Comparison of ENCODE assay signal across 13 cellular contexts in genomic region chr14:56342419-56342901, GRCh38.
A peak's percentile ranks its signal among the peaks of the same experiment; 100 is the strongest.
DNase-seq lines count a peak whose midpoint lies in the region; ATAC-seq, FAIRE-seq and TF ChIP-seq lines count a peak whose summit lies in the region.
"Had no signal": no experiment of that assay in that cellular context is flagged by ENCODE, and none has a peak within 500 bp of the region (broad histone marks: within the 10 kb centered on the region; RNA-seq: fewer than 3 reads in every experiment).

No MANE protein-coding gene starts in this region.

- H3K4me3 Mint-ChIP-seq in MCF 10A (ENCODE audit: unreplicated experiment): no peak overlapping the region
- H3K4me3 Mint-ChIP-seq: activated naive CD8-positive, alpha-beta T cell; stimulated activated naive CD8-positive, alpha-beta T cell treated with anti-CD3 and anti-CD28 coated beads, Interleukin-15, Interleukin-2, amounts not matched to agents 100 ng/mL and 50 ng/mL, for 24 hours had no signal

- CTCF ChIA-PET in MCF 10A (lab: Yijun Ruan, JAX): interaction anchor here (0.7 to 0.8 kb wide), 2 partner anchors 386 to 500 kb away, joined by 3 to 6 read pairs; no protein-coding TSS in a partner anchor

- H3K27me3 ChIP-seq in heart right ventricle (no peaks in the 10 kb centered on the region), upper lobe of left lung (no peaks in the 10 kb centered on the region)

- H3K4me1 Mint-ChIP-seq in MCF 10A (ENCODE audit: insufficient read depth, unreplicated experiment): peaks cover 9% of the 10 kb centered on the region

- no peak for TF ChIP-seq POLR2A in upper lobe of left lung (IDR thresholded peaks at IDR 0.05)

- H3K36me3 Mint-ChIP-seq in MCF 10A (ENCODE audit: insufficient read depth, unreplicated experiment): no peaks in the 10 kb centered on the region
- H3K36me3 Mint-ChIP-seq: activated naive CD8-positive, alpha-beta T cell had no signal

- POLR2A ChIA-PET in MCF 10A (lab: Yijun Ruan, JAX): interaction anchor here (0.6 kb wide), 1 partner anchor 985 kb away, joined by 3 read pairs; no protein-coding TSS in a partner anchor

- no peak for FAIRE-seq in RCC 7860 (lab: Jason Lieb, UNC)
- FAIRE-seq: H54 had no signal

- TF ChIP-seq EP300 in upper lobe of left lung (IDR thresholded peaks at IDR 0.05): no peak

- H3K36me3 ChIP-seq in heart right ventricle (no peaks in the 10 kb centered on the region), upper lobe of left lung (no peaks in the 10 kb centered on the region)

- no TSS peak for BruUV-seq in MCF 10A (replicated peaks; lab: Mats Ljungman, UMichigan)

- intact Hi-C loops in heart right ventricle (cut with DNase I): loop anchor here in 8 of 10 donors (5.0 to 10.0 kb wide), 9 partner anchors 132 to 638 kb away; partner anchors contain the start of gene PELI2 (in 3 of the 8)
- intact Hi-C loops in MCF 10A (cut with micrococcal nuclease): loop anchor here (5.0 to 10.0 kb wide), 2 partner anchors 98 to 895 kb away; no protein-coding TSS in a partner anchor

- H3K4me3 ChIP-seq in heart right ventricle: no peak overlapping the region
- no peak overlapping the region for H3K4me3 ChIP-seq in upper lobe of left lung

- H3K27ac ChIP-seq in heart right ventricle (peak overlapping the region in 5 of 10 donors; percentile 3 to 56 (median 45)), upper lobe of left lung (peak overlapping the region in 3 of 4 donors; percentile 50 to 61 (median 58))

- no peak overlapping the region for H3K27ac Mint-ChIP-seq in MCF 10A (ENCODE audit: low read depth, unreplicated experiment)
- H3K27ac Mint-ChIP-seq: activated naive CD8-positive, alpha-beta T cell; stimulated activated naive CD8-positive, alpha-beta T cell treated with anti-CD3 and anti-CD28 coated beads, Interleukin-15, Interleukin-2, amounts not matched to agents 100 ng/mL and 50 ng/mL, for 24 hours had no signal

- H3K9me3 Mint-ChIP-seq in MCF 10A (ENCODE audit: unreplicated experiment): no peaks in the 10 kb centered on the region
- H3K9me3 Mint-ChIP-seq: stimulated activated naive CD8-positive, alpha-beta T cell treated with anti-CD3 and anti-CD28 coated beads, Interleukin-15, Interleukin-2, amounts not matched to agents 100 ng/mL and 50 ng/mL, for 24 hours had no signal

- H3K27me3 Mint-ChIP-seq in MCF 10A (ENCODE audit: insufficient read depth, unreplicated experiment): no peaks in the 10 kb centered on the region
- H3K27me3 Mint-ChIP-seq: activated naive CD8-positive, alpha-beta T cell; stimulated activated naive CD8-positive, alpha-beta T cell treated with anti-CD3 and anti-CD28 coated beads, Interleukin-15, Interleukin-2, amounts not matched to agents 100 ng/mL and 50 ng/mL, for 24 hours had no signal

- 17 to 23% methylated on average over 5 of the region's 5 CpGs for WGBS in heart right ventricle, 2 donors
- WGBS in upper lobe of left lung, 2 donors: 25 to 36% methylated on average over 5 of the region's 5 CpGs

- TF ChIP-seq CTCF in heart right ventricle (IDR thresholded peaks at IDR 0.05) (no peak), upper lobe of left lung (IDR thresholded peaks at IDR 0.05) (no peak), MCF 10A (IDR thresholded peaks at IDR 0.05; ENCODE audit: unreplicated experiment) (no peak)

- peaks cover 0 to 41% (median 30%) of the 10 kb centered on the region in 9 donors for H3K4me1 ChIP-seq in heart right ventricle
- H3K4me1 ChIP-seq in upper lobe of left lung: peaks cover 15 to 26% (median 18%) of the 10 kb centered on the region in 4 donors

- DNase-seq in DMS79 treated with DMSO at 0.1 percent for 48 hours (lab: John Stamatoyannopoulos, UW) (peak; percentile 32), DMS79 (lab: John Stamatoyannopoulos, UW) (no peak), OCI-M1 (lab: John Stamatoyannopoulos, UW) (peak; percentile 41), heart right ventricle (no peak), upper lobe of left lung (no peak), RCC 7860 (ENCODE audit: low spot score) (no peak), MCF 10A (ENCODE audit: unreplicated experiment) (no peak)
- DNase-seq: 8988T had no signal

- ATAC-seq in heart right ventricle: peak; percentile 36 to 75 (median 59)
- ATAC-seq in upper lobe of left lung (ENCODE audit: low FRiP score in 2 of 2): no peak
- ATAC-seq in HG03378 (IDR thresholded peaks at IDR 0.05; ENCODE audit: unreplicated experiment): no peak
- ATAC-seq: Panc1 had no signal

- H3K9me3 ChIP-seq in heart right ventricle (no peaks in the 10 kb centered on the region), upper lobe of left lung (no peaks in the 10 kb centered on the region)

Comparison
In these comparisons a context has a peak if more than half of its experiments do, and no peak if none do; other contexts are left out.
1. DNase-seq: peak in DMS79 treated with DMSO at 0.1 percent for 48 hours (single experiment) and OCI-M1 (single experiment); none in DMS79 (single experiment), heart right ventricle (0 of 2), upper lobe of left lung (0 of 2), RCC 7860 (single experiment) and MCF 10A (single experiment).
2. ATAC-seq: peak in heart right ventricle (8 of 8); none in upper lobe of left lung (0 of 2) and HG03378 (single experiment).